30 cellular contexts compared by ENCODE assay signal in the genomic region with DNA sequence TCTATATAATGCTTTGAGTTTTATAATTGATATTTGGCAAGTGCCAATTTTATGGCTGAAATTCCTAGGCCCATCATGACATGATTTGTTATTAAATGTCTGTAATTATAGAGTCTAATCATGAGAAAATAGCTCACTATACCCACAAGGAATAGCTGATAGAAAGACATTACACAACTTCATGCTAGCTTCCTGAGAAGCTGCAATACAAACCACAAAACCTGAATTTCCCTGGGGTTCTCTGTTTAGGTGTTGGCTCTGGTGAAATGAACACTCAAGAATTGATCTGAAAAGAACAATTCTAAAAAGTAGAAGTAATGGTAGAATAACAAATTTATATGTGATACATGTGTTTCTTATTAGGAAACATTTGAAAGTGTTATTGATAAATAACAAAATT.
DNase-seq lines count a peak whose midpoint lies in the region; ATAC-seq and TF ChIP-seq lines count a peak whose summit lies in the region.
"Had no signal": no experiment of that assay in that cellular context is flagged by ENCODE, and none has a peak within 500 bp of the region (broad histone marks: within the 10 kb centered on the region; RNA-seq: fewer than 3 reads in every experiment).

No MANE protein-coding gene starts in this region.

- H3K36me3 ChIP-seq in right lobe of liver (no peaks in the 10 kb centered on the region), BE2C (no peaks in the 10 kb centered on the region)
- H3K36me3 ChIP-seq: BLaER1, SJCRH30 had no signal

- H3K36me3 Mint-ChIP-seq in activated T-helper 17 cell treated with anti-CD3 and anti-CD28 coated beads, Interleukin-2, amount 50 U/mL, for 72 hours (ENCODE audit: low read depth) = no peaks in the 10 kb centered on the region
- H3K36me3 Mint-ChIP-seq: CD4-positive, alpha-beta memory T cell had no signal

- DNase-seq in SKM-1 treated with dmso at 0.1 percent for 144 hours (lab: John Stamatoyannopoulos, UW; ENCODE audit: unreplicated experiment) (peak; percentile 14), SKM-1 (lab: John Stamatoyannopoulos, UW; ENCODE audit: unreplicated experiment) (no peak), MV-4-11 (lab: John Stamatoyannopoulos, UW) (peak; percentile 27), fibroblast of peridontal ligament (ENCODE audit: extremely low read depth) (peak; percentile 33), right lobe of liver (no peak), BE2C (no peak), NCI-H510A (lab: John Stamatoyannopoulos, UW) (no peak)
- DNase-seq: 8988T; ACHN; CD4-positive, alpha-beta memory T cell; COR-L47; DMS53; GM23248; H7; KG1; MM.1S; NCI-H1092 treated with DMSO at 0.1 percent for 48 hours; NCI-H1436; NCI-H187; NCI-H2171 treated with DMSO at 0.1 percent for 48 hours; NCI-H345; NCI-H524 treated with DMSO at 0.1 percent for 48 hours; NCI-H82; NK-92 treated with Interleukin-12 subunit alpha and Interleukin-12 subunit beta, amount 100 ng/mL, for 24 hours; PC-9; SJCRH30 had no signal

- no peaks in the 10 kb centered on the region for H3K9me3 ChIP-seq in right lobe of liver
- no peaks in the 10 kb centered on the region for H3K9me3 ChIP-seq in BE2C
- H3K9me3 ChIP-seq: BLaER1, SJCRH30 had no signal

- no peaks in the 10 kb centered on the region for H3K4me1 ChIP-seq in right lobe of liver
- H3K4me1 ChIP-seq in BE2C = no peaks in the 10 kb centered on the region
- H3K4me1 ChIP-seq: BLaER1, SJCRH30 had no signal

- no peaks in the 10 kb centered on the region for H3K27me3 ChIP-seq in right lobe of liver
- H3K27me3 ChIP-seq in BE2C = no peaks in the 10 kb centered on the region; the same call in 1 of the 2 replicates
- H3K27me3 ChIP-seq: BLaER1, SJCRH30 had no signal

- no peaks in the 10 kb centered on the region for H3K9me3 Mint-ChIP-seq in activated T-helper 17 cell treated with anti-CD3 and anti-CD28 coated beads, Interleukin-2, amount 50 U/mL, for 72 hours

- ATAC-seq in activated T-helper 17 cell treated with anti-CD3 and anti-CD28 coated beads, Interleukin-2, amount 50 U/mL, for 72 hours (replicated peaks) = no peak
- ATAC-seq in right lobe of liver = no peak
- ATAC-seq: Right ventricle myocardium inferior, SK-N-SH treated with all-trans-retinoic acid at 6 μM for 48 hours had no signal

- H3K27me3 Mint-ChIP-seq in activated T-helper 17 cell treated with anti-CD3 and anti-CD28 coated beads, Interleukin-2, amount 50 U/mL, for 72 hours = peaks cover 4% of the 10 kb centered on the region
- H3K27me3 Mint-ChIP-seq: CD4-positive, alpha-beta memory T cell had no signal

- H3K4me3 ChIP-seq in right lobe of liver (no peak overlapping the region), BE2C (ENCODE audit: low read depth, low read length) (no peak overlapping the region)
- H3K4me3 ChIP-seq: BLaER1, GM23248, PC-9, SJCRH30 had no signal

- H3K4me3 Mint-ChIP-seq in activated T-helper 17 cell treated with anti-CD3 and anti-CD28 coated beads, Interleukin-2, amount 50 U/mL, for 72 hours = no peak overlapping the region
- H3K4me3 Mint-ChIP-seq: CD4-positive, alpha-beta memory T cell had no signal

- TF ChIP-seq POLR2A in right lobe of liver (IDR thresholded peaks at IDR 0.05) = no peak

- intact Hi-C loops in right lobe of liver (cut with DNase I) = no loop called here

- no peak overlapping the region for H3K27ac ChIP-seq in right lobe of liver
- H3K27ac ChIP-seq: BLaER1, GM23248, PC-9, SJCRH30 had no signal

- no peak overlapping the region for H3K27ac Mint-ChIP-seq in activated T-helper 17 cell treated with anti-CD3 and anti-CD28 coated beads, Interleukin-2, amount 50 U/mL, for 72 hours
- H3K27ac Mint-ChIP-seq: CD4-positive, alpha-beta memory T cell had no signal

- no peak for TF ChIP-seq CTCF in right lobe of liver (IDR thresholded peaks at IDR 0.05)
- no peak for TF ChIP-seq CTCF in BE2C (IDR thresholded peaks at IDR 0.05; ENCODE audit: low read depth, low read length)

- peaks cover 5% of the 10 kb centered on the region for H3K4me1 Mint-ChIP-seq in activated T-helper 17 cell treated with anti-CD3 and anti-CD28 coated beads, Interleukin-2, amount 50 U/mL, for 72 hours
- H3K4me1 Mint-ChIP-seq: CD4-positive, alpha-beta memory T cell had no signal

Comparison
In these comparisons a context has a peak if more than half of its experiments do, and no peak if none do; other contexts are left out.
1. DNase-seq: peak in SKM-1 treated with dmso at 0.1 percent for 144 hours (single experiment), MV-4-11 (single experiment) and fibroblast of peridontal ligament (single experiment); none in SKM-1 (single experiment), right lobe of liver (0 of 3), BE2C (single experiment) and NCI-H510A (single experiment).